ENCODE assay signal across 6 cellular contexts in genomic region chr12:130364578-130364977, GRCh38. TPM values are rescaled to one million over a fixed set of nuclear protein-coding genes. Genes with fewer than 3 reads are reported as not detected.
"Had no signal": no experiment of that assay in that cellular context is flagged by ENCODE, and none has a peak within 500 bp of the region (broad histone marks: within the 10 kb centered on the region; RNA-seq: fewer than 3 reads in every experiment).

No MANE protein-coding gene starts in this region.

- H2AFZ ChIP-seq: GM23248 had no signal

- H3K4me3 ChIP-seq: GM23248 had no signal

- H3K27ac Mint-ChIP-seq: H9 had no signal

- H3K27ac ChIP-seq: GM23248 had no signal

- H3K9me3 Mint-ChIP-seq: H9 had no signal

- DNase-seq: GM23248, H9, HCEC 1CT, IMR-90 had no signal

- H3K4me3 Mint-ChIP-seq: H9 had no signal

- H3K4me1 Mint-ChIP-seq: H9 had no signal

RNA-seq across cellular contexts. Expression of gene PIWIL1, which starts 26.9 kb away (rescaled TPM):
- total RNA-seq: GM23248, H1, H9, HT-29, IMR-90 had no signal
- polyA plus RNA-seq: GM23248, H1, IMR-90 had no signal
